15 cellular contexts compared by ENCODE assay signal in the genomic region with DNA sequence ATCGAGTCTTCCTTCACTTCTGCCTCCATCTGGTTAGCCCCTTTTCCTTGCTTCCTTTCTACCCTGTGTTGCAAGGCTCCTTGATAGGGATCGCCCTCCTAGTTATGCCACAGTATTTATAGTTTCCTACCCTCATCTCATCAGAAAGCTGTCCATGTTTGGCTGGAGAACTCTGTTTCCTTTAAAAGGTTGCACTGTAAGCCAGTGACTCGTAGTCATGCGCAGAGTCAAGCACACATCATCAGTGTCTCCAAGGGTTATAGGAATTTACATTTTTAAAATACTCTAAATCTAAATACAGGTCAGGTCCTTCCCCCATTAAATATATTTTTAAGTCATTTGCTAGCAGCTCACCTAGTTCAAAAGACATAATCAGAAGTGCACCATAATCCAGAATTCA.
DNase-seq lines count a peak whose midpoint lies in the region; ATAC-seq, FAIRE-seq and TF ChIP-seq lines count a peak whose summit lies in the region.
"Had no signal": no experiment of that assay in that cellular context is flagged by ENCODE, and none has a peak within 500 bp of the region (broad histone marks: within the 10 kb centered on the region; RNA-seq: fewer than 3 reads in every experiment).

No MANE protein-coding gene starts in this region.

- ATAC-seq in body of pancreas (no peak), GM21737 (IDR thresholded peaks at IDR 0.05; ENCODE audit: unreplicated experiment) (no peak), HG02852 (IDR thresholded peaks at IDR 0.05; ENCODE audit: unreplicated experiment) (no peak)
- ATAC-seq: activated CD8-positive, alpha-beta memory T cell treated with anti-CD3 and anti-CD28 coated beads, Interleukin-2, amount 10 ng/mL, durations not matched to agents 7 days and 5 days; activated naive CD8-positive, alpha-beta T cell treated with anti-CD3 and anti-CD28 coated beads, Interleukin-2, amount 50 U/mL, for 24 hours had no signal

- H3K27me3 ChIP-seq in breast epithelium (no peaks in the 10 kb centered on the region), bronchial epithelial cell (ENCODE audit: control insufficient read depth, insufficient read depth, low read length) (no peaks in the 10 kb centered on the region), body of pancreas (no peaks in the 10 kb centered on the region)
- H3K27me3 ChIP-seq: thyroid gland had no signal

- BruUV-seq in MCF 10A (replicated peaks; lab: Mats Ljungman, UMichigan) = no TSS peak

- CTCF ChIA-PET in MCF 10A (lab: Yijun Ruan, JAX) = interaction anchor here (0.6 to 1.0 kb wide), 2 partner anchors 17 to 196 kb away, joined by 3 to 4 read pairs; no protein-coding TSS in a partner anchor

- no peaks in the 10 kb centered on the region for H3K9me3 ChIP-seq in breast epithelium
- H3K9me3 ChIP-seq in body of pancreas = no peaks in the 10 kb centered on the region
- H3K9me3 ChIP-seq: thyroid gland had no signal

- H3K36me3 ChIP-seq in breast epithelium (no peaks in the 10 kb centered on the region), bronchial epithelial cell (ENCODE audit: control insufficient read depth, insufficient read depth, low read length) (peaks cover 2% of the 10 kb centered on the region), body of pancreas (replicated peaks in 1 of 2; ENCODE audit: insufficient read depth in 1 of 2, low read depth in 2 of 2) (peaks cover 0 to 3% of the 10 kb centered on the region in 2 donors)

- 89% methylated on average over 4 of the region's 4 CpGs for WGBS in body of pancreas, 2 donors

- H3K4me1 ChIP-seq in breast epithelium (no peaks in the 10 kb centered on the region), body of pancreas (no peaks in the 10 kb centered on the region)

- H3K9me3 Mint-ChIP-seq in MCF 10A (ENCODE audit: unreplicated experiment) = no peaks in the 10 kb centered on the region
- H3K9me3 Mint-ChIP-seq: activated naive CD8-positive, alpha-beta T cell treated with anti-CD3 and anti-CD28 coated beads, Interleukin-2, amount 50 U/mL, for 24 hours had no signal

- DNase-seq in MCF 10A (ENCODE audit: unreplicated experiment) = no peak
- DNase-seq in breast epithelium (ENCODE audit: low spot score in 2 of 2) = no peak
- DNase-seq in bronchial epithelial cell (ENCODE audit: low read depth) = peak; percentile 53
- DNase-seq in glomerular visceral epithelial cell (ENCODE audit: extremely low spot score) = peak; percentile 29
- no peak for DNase-seq in UCSD-AML1 (lab: John Stamatoyannopoulos, UW; ENCODE audit: unreplicated experiment)
- no peak for DNase-seq in body of pancreas
- DNase-seq: activated CD8-positive, alpha-beta memory T cell treated with anti-CD3 and anti-CD28 coated beads, Interleukin-2, amount 10 ng/mL, durations not matched to agents 7 days and 5 days; activated naive CD8-positive, alpha-beta T cell treated with anti-CD3 and anti-CD28 coated beads, Interleukin-2, amount 50 U/mL, for 24 hours; SIG-M5; small intestine had no signal

- no peak overlapping the region for H3K4me3 Mint-ChIP-seq in MCF 10A (ENCODE audit: unreplicated experiment)
- H3K4me3 Mint-ChIP-seq: activated CD8-positive, alpha-beta memory T cell treated with anti-CD3 and anti-CD28 coated beads, Interleukin-2, amount 10 ng/mL, durations not matched to agents 7 days and 5 days; activated naive CD8-positive, alpha-beta T cell treated with anti-CD3 and anti-CD28 coated beads, Interleukin-2, amount 50 U/mL, for 24 hours had no signal

- no peaks in the 10 kb centered on the region for H3K27me3 Mint-ChIP-seq in MCF 10A (ENCODE audit: insufficient read depth, unreplicated experiment)

- peak overlapping the region; percentile 23 for H3K27ac Mint-ChIP-seq in MCF 10A (ENCODE audit: low read depth, unreplicated experiment)
- H3K27ac Mint-ChIP-seq: activated CD8-positive, alpha-beta memory T cell treated with anti-CD3 and anti-CD28 coated beads, Interleukin-2, amount 10 ng/mL, durations not matched to agents 7 days and 5 days; activated naive CD8-positive, alpha-beta T cell treated with anti-CD3 and anti-CD28 coated beads, Interleukin-2, amount 50 U/mL, for 24 hours had no signal

- no peak overlapping the region for H3K27ac ChIP-seq in breast epithelium
- no peak overlapping the region for H3K27ac ChIP-seq in body of pancreas
- H3K27ac ChIP-seq: 22Rv1, thyroid gland had no signal

- TF ChIP-seq CTCF in MCF 10A (IDR thresholded peaks at IDR 0.05; ENCODE audit: unreplicated experiment) (no peak), breast epithelium (IDR thresholded peaks at IDR 0.05) (no peak), bronchial epithelial cell (IDR thresholded peaks at IDR 0.05; ENCODE audit: insufficient read depth, low read length, severe bottlenecking) (no peak), body of pancreas (IDR thresholded peaks at IDR 0.05) (no peak)

- no peak for FAIRE-seq in bronchial epithelial cell (lab: Jason Lieb, UNC)
- FAIRE-seq: endometrium, small intestine had no signal

- peaks cover 6% of the 10 kb centered on the region for H3K4me1 Mint-ChIP-seq in MCF 10A (ENCODE audit: insufficient read depth, unreplicated experiment)
- H3K4me1 Mint-ChIP-seq: activated CD8-positive, alpha-beta memory T cell treated with anti-CD3 and anti-CD28 coated beads, Interleukin-2, amount 10 ng/mL, durations not matched to agents 7 days and 5 days; activated naive CD8-positive, alpha-beta T cell treated with anti-CD3 and anti-CD28 coated beads, Interleukin-2, amount 50 U/mL, for 24 hours had no signal

- POLR2A ChIA-PET in MCF 10A (lab: Yijun Ruan, JAX) = no interaction called here

- peaks cover 34% of the 10 kb centered on the region for H3K36me3 Mint-ChIP-seq in MCF 10A (ENCODE audit: insufficient read depth, unreplicated experiment)
- H3K36me3 Mint-ChIP-seq: activated CD8-positive, alpha-beta memory T cell treated with anti-CD3 and anti-CD28 coated beads, Interleukin-2, amount 10 ng/mL, durations not matched to agents 7 days and 5 days had no signal

- intact Hi-C loops in MCF 10A (cut with micrococcal nuclease) (no loop called here), breast epithelium (cut with DNase I; ENCODE audit: low total_unique reads) (no loop called here), body of pancreas (cut with DNase I) (no loop called here)

- H3K4me3 ChIP-seq in breast epithelium = no peak overlapping the region
- no peak overlapping the region for H3K4me3 ChIP-seq in bronchial epithelial cell (ENCODE audit: low read depth, low read length)
- H3K4me3 ChIP-seq in body of pancreas = no peak overlapping the region
- H3K4me3 ChIP-seq: thyroid gland had no signal

- TF ChIP-seq POLR2A in breast epithelium (IDR thresholded peaks at IDR 0.05) (no peak), body of pancreas (IDR thresholded peaks at IDR 0.05) (no peak)

Comparison
In these comparisons a context has a peak if more than half of its experiments do, and no peak if none do; other contexts are left out.
1. DNase-seq: peak in bronchial epithelial cell (single experiment) and glomerular visceral epithelial cell (single experiment); none in MCF 10A (single experiment), breast epithelium (0 of 2), UCSD-AML1 (single experiment) and body of pancreas (0 of 4).